In genomic region chr2:26876260-26876659, GRCh38 we compare ENCODE assay signal across 31 cellular contexts. TPM values are rescaled to one million over a fixed set of nuclear protein-coding genes. Genes with fewer than 3 reads are reported as not detected.
"Had no signal": no experiment of that assay in that cellular context is flagged by ENCODE, and none has a peak within 500 bp of the region (broad histone marks: within the 10 kb centered on the region; RNA-seq: fewer than 3 reads in every experiment).

No MANE protein-coding gene starts in this region.

- H3K27ac ChIP-seq: stomach, suprapubic skin, testis, thoracic aorta, thyroid gland, tibial artery, tibial nerve, transverse colon, upper lobe of left lung, upper lobe of right lung, uterus, vagina had no signal

- H3K9me3 ChIP-seq: stomach, suprapubic skin, testis, thoracic aorta, thyroid gland, tibial artery, tibial nerve, transverse colon, upper lobe of left lung, upper lobe of right lung, uterus, vagina had no signal

- DNase-seq: stimulated activated CD4-positive, alpha-beta T cell treated with anti-CD3 and anti-CD28 coated beads, Interleukin-2, amount 100 ng/mL, for 48 hours; stimulated activated CD4-positive, alpha-beta T cell treated with anti-CD3 and anti-CD28 coated beads, Interleukin-4, amount 100 ng/mL, for 1 hour; stimulated activated CD4-positive, alpha-beta T cell treated with anti-CD3 and anti-CD28 coated beads, Interleukin-4, amount 100 ng/mL, for 24 hours; stimulated activated CD4-positive, alpha-beta T cell treated with anti-CD3 and anti-CD28 coated beads, Interleukin-4, amount 100 ng/mL, for 4 hours; stimulated activated CD8-positive, alpha-beta memory T cell treated with anti-CD3 and anti-CD28 coated beads, Interleukin-4, amount 100 ng/mL, for 48 hours; stimulated activated naive B cell treated with anti-CD40 and anti-IgM and Interleukin-4, amounts not matched to agents 10 μg/mL and 1 μg/mL and 100 μg/mL, for 72 hours; stimulated activated naive CD4-positive, alpha-beta T cell; stimulated activated naive CD4-positive, alpha-beta T cell treated with Interleukin-2 at 50 U/mL for 16 hours; stimulated activated naive CD8-positive, alpha-beta T cell treated with anti-CD3 and anti-CD28 coated beads, Interleukin-15, amount 100 ng/mL, for 72 hours; stimulated activated naive CD8-positive, alpha-beta T cell treated with anti-CD3 and anti-CD28 coated beads, Interleukin-15, Interleukin-2, amounts not matched to agents 100 U/mL and 50 U/mL, for 24 hours; stomach; substantia nigra; testis; thyroid gland; tibial artery; transverse colon; trophoblast cell; upper lobe of right lung; uterus had no signal

- H3K27me3 ChIP-seq: testis, thyroid gland, tibial nerve, upper lobe of left lung, upper lobe of right lung, vagina had no signal

- FAIRE-seq: urothelium cell line had no signal

- H3K36me3 Mint-ChIP-seq: stimulated activated effector memory CD8-positive, alpha-beta T cell treated with anti-CD3 and anti-CD28 coated beads, Interleukin-12 subunit alpha, Interleukin-12 subunit beta, amount 100 ng/mL, for 72 hours; stimulated activated memory B cell treated with anti-CD40 and anti-IgM and Interleukin-4, amounts not matched to agents 10 μg/mL and 1 μg/mL and 100 μg/mL, for 72 hours; stimulated activated naive B cell treated with anti-CD40 and anti-IgM and Interleukin-4, amounts not matched to agents 10 μg/mL and 1 μg/mL and 100 μg/mL, for 72 hours had no signal

- H3K4me3 ChIP-seq: stomach, suprapubic skin, testis, thoracic aorta, thyroid gland, tibial artery, tibial nerve, transverse colon, upper lobe of left lung, upper lobe of right lung, uterus, vagina had no signal

- H3K36me3 ChIP-seq: stomach, suprapubic skin, thoracic aorta, thyroid gland, tibial artery, tibial nerve, transverse colon, upper lobe of left lung, upper lobe of right lung, uterus, vagina had no signal

- ATAC-seq: stimulated activated effector memory CD8-positive, alpha-beta T cell treated with anti-CD3 and anti-CD28 coated beads, Interleukin-12 subunit alpha, Interleukin-12 subunit beta, amount 100 ng/mL, for 72 hours; stimulated activated memory B cell treated with anti-CD40 and anti-IgM and Interleukin-4, amounts not matched to agents 10 μg/mL and 1 μg/mL and 100 μg/mL, for 72 hours; stimulated activated naive B cell treated with anti-CD40 and anti-IgM and Interleukin-4, amounts not matched to agents 10 μg/mL and 1 μg/mL and 100 μg/mL, for 72 hours; stimulated activated naive CD8-positive, alpha-beta T cell treated with anti-CD3 and anti-CD28 coated beads, Interleukin-15, amount 100 ng/mL, for 72 hours; stimulated activated naive CD8-positive, alpha-beta T cell treated with anti-CD3 and anti-CD28 coated beads, Interleukin-15, Interleukin-2, amounts not matched to agents 100 U/mL and 50 U/mL, for 24 hours; upper lobe of right lung had no signal

- H3K27ac Mint-ChIP-seq: stimulated activated effector memory CD8-positive, alpha-beta T cell treated with anti-CD3 and anti-CD28 coated beads, Interleukin-12 subunit alpha, Interleukin-12 subunit beta, amount 100 ng/mL, for 72 hours; stimulated activated memory B cell treated with anti-CD40 and anti-IgM and Interleukin-4, amounts not matched to agents 10 μg/mL and 1 μg/mL and 100 μg/mL, for 72 hours; stimulated activated naive B cell treated with anti-CD40 and anti-IgM and Interleukin-4, amounts not matched to agents 10 μg/mL and 1 μg/mL and 100 μg/mL, for 72 hours; stimulated activated naive CD8-positive, alpha-beta T cell treated with anti-CD3 and anti-CD28 coated beads, Interleukin-15, amount 100 ng/mL, for 72 hours; stimulated activated naive CD8-positive, alpha-beta T cell treated with anti-CD3 and anti-CD28 coated beads, Interleukin-15, Interleukin-2, amounts not matched to agents 100 ng/mL and 50 ng/mL, for 24 hours; type B pancreatic cell had no signal

- H3K9me3 Mint-ChIP-seq: stimulated activated effector memory CD8-positive, alpha-beta T cell treated with anti-CD3 and anti-CD28 coated beads, Interleukin-12 subunit alpha, Interleukin-12 subunit beta, amount 100 ng/mL, for 72 hours; stimulated activated memory B cell treated with anti-CD40 and anti-IgM and Interleukin-4, amounts not matched to agents 10 μg/mL and 1 μg/mL and 100 μg/mL, for 72 hours; stimulated activated naive B cell treated with anti-CD40 and anti-IgM and Interleukin-4, amounts not matched to agents 10 μg/mL and 1 μg/mL and 100 μg/mL, for 72 hours; stimulated activated naive CD8-positive, alpha-beta T cell treated with anti-CD3 and anti-CD28 coated beads, Interleukin-15, amount 100 ng/mL, for 72 hours; stimulated activated naive CD8-positive, alpha-beta T cell treated with anti-CD3 and anti-CD28 coated beads, Interleukin-15, Interleukin-2, amounts not matched to agents 100 ng/mL and 50 ng/mL, for 24 hours; type B pancreatic cell had no signal

- H3K4me1 Mint-ChIP-seq: stimulated activated effector memory CD8-positive, alpha-beta T cell treated with anti-CD3 and anti-CD28 coated beads, Interleukin-12 subunit alpha, Interleukin-12 subunit beta, amount 100 ng/mL, for 72 hours; stimulated activated memory B cell treated with anti-CD40 and anti-IgM and Interleukin-4, amounts not matched to agents 10 μg/mL and 1 μg/mL and 100 μg/mL, for 72 hours; stimulated activated naive B cell treated with anti-CD40 and anti-IgM and Interleukin-4, amounts not matched to agents 10 μg/mL and 1 μg/mL and 100 μg/mL, for 72 hours; stimulated activated naive CD8-positive, alpha-beta T cell treated with anti-CD3 and anti-CD28 coated beads, Interleukin-15, amount 100 ng/mL, for 72 hours had no signal

- H3K27me3 Mint-ChIP-seq: type B pancreatic cell had no signal

- H3K4me3 Mint-ChIP-seq: stimulated activated effector memory CD8-positive, alpha-beta T cell treated with anti-CD3 and anti-CD28 coated beads, Interleukin-12 subunit alpha, Interleukin-12 subunit beta, amount 100 ng/mL, for 72 hours; stimulated activated memory B cell treated with anti-CD40 and anti-IgM and Interleukin-4, amounts not matched to agents 10 μg/mL and 1 μg/mL and 100 μg/mL, for 72 hours; stimulated activated naive B cell treated with anti-CD40 and anti-IgM and Interleukin-4, amounts not matched to agents 10 μg/mL and 1 μg/mL and 100 μg/mL, for 72 hours; stimulated activated naive CD8-positive, alpha-beta T cell treated with anti-CD3 and anti-CD28 coated beads, Interleukin-15, amount 100 ng/mL, for 72 hours; stimulated activated naive CD8-positive, alpha-beta T cell treated with anti-CD3 and anti-CD28 coated beads, Interleukin-15, Interleukin-2, amounts not matched to agents 100 ng/mL and 50 ng/mL, for 24 hours; type B pancreatic cell had no signal

- H3K4me1 ChIP-seq: stomach, suprapubic skin, testis, thyroid gland, tibial artery, tibial nerve, transverse colon, upper lobe of left lung, upper lobe of right lung, uterus, vagina had no signal

RNA-seq across cellular contexts. Expression of gene DPYSL5, which starts 28.3 kb away (rescaled TPM):
- total RNA-seq: subcutaneous adipose tissue, suprapubic skin, thoracic aorta, thyroid gland, tibial nerve, upper lobe of left lung, upper lobe of right lung, ureter had no signal
